ENCODE assay signal across 22 cellular contexts in genomic region chr11:123356539-123356938, GRCh38.
A peak's percentile ranks its signal among the peaks of the same experiment; 100 is the strongest.
DNase-seq lines count a peak whose midpoint lies in the region; ATAC-seq, FAIRE-seq and TF ChIP-seq lines count a peak whose summit lies in the region.
"Had no signal": no experiment of that assay in that cellular context is flagged by ENCODE, and none has a peak within 500 bp of the region (broad histone marks: within the 10 kb centered on the region; RNA-seq: fewer than 3 reads in every experiment).

No MANE protein-coding gene starts in this region.

- no peak overlapping the region for H3K4ac ChIP-seq in mesendoderm (ENCODE audit: low read depth, low read length)

- H3K18ac ChIP-seq in mesendoderm (ENCODE audit: low read length): no peak overlapping the region

- no peak overlapping the region for H3K23ac ChIP-seq in mesendoderm (ENCODE audit: low read length)

- H3K9me3 ChIP-seq in heart left ventricle (no peaks in the 10 kb centered on the region), MM.1S (replicated peaks; ENCODE audit: insufficient read depth, low read length) (no peaks in the 10 kb centered on the region)
- H3K9me3 ChIP-seq: BE2C had no signal

- H3K4me3 Mint-ChIP-seq in activated naive CD4-positive, alpha-beta T cell treated with anti-CD3 and anti-CD28 coated beads, Interleukin-2, amount 50 U/mL, for 24 hours: peak overlapping the region; percentile 57
- no peak overlapping the region for H3K4me3 Mint-ChIP-seq in osteocyte (ENCODE audit: unreplicated experiment)
- H3K4me3 Mint-ChIP-seq: activated B cell treated with CpG ODN at 0.5 μM for 24 hours had no signal

- H3K4me3 ChIP-seq in mesendoderm (ENCODE audit: low read length) (no peak overlapping the region), heart left ventricle (no peak overlapping the region), MM.1S (ENCODE audit: low read length) (no peak overlapping the region)
- H3K4me3 ChIP-seq: dorsolateral prefrontal cortex had no signal

- H4K5ac ChIP-seq in mesendoderm (ENCODE audit: low read length): no peak overlapping the region

- TF ChIP-seq CTCF in osteocyte (IDR thresholded peaks at IDR 0.05) (no peak), heart left ventricle (IDR thresholded peaks at IDR 0.05) (no peak), MM.1S (IDR thresholded peaks at IDR 0.05; ENCODE audit: low read length) (no peak)

- peaks cover 25% of the 10 kb centered on the region for H3K27me3 Mint-ChIP-seq in activated naive CD4-positive, alpha-beta T cell treated with anti-CD3 and anti-CD28 coated beads, Interleukin-2, amount 50 U/mL, for 24 hours
- H3K27me3 Mint-ChIP-seq in osteocyte (ENCODE audit: unreplicated experiment): peaks cover 81% of the 10 kb centered on the region

- H3K79me2 ChIP-seq in mesendoderm (ENCODE audit: control insufficient read depth, insufficient read depth, low read length) (no peaks in the 10 kb centered on the region), MM.1S (ENCODE audit: low read length) (no peaks in the 10 kb centered on the region)
- H3K79me2 ChIP-seq: parathyroid adenoma had no signal

- no peak overlapping the region for H2BK15ac ChIP-seq in mesendoderm (replicated peaks; ENCODE audit: low read depth)

- TF ChIP-seq POLR2A in heart left ventricle (IDR thresholded peaks at IDR 0.05): no peak

- H3K9ac ChIP-seq in mesendoderm (ENCODE audit: low read length): no peak overlapping the region
- H3K9ac ChIP-seq in MM.1S (ENCODE audit: low read length): no peak overlapping the region
- H3K9ac ChIP-seq: parathyroid adenoma had no signal

- peaks cover 8% of the 10 kb centered on the region for H3K27me3 ChIP-seq in mesendoderm (ENCODE audit: insufficient read depth, low read length, poor library complexity)
- H3K27me3 ChIP-seq in heart left ventricle: peaks cover 0 to 31% (median 5%) of the 10 kb centered on the region in 9 donors
- peaks cover 15% of the 10 kb centered on the region; the same call in 1 of the 2 replicates for H3K27me3 ChIP-seq in MM.1S (replicated peaks; ENCODE audit: insufficient read depth, low read length)
- H3K27me3 ChIP-seq: BE2C had no signal

- H3K36me3 Mint-ChIP-seq in activated naive CD4-positive, alpha-beta T cell treated with anti-CD3 and anti-CD28 coated beads, Interleukin-2, amount 50 U/mL, for 24 hours: no peaks in the 10 kb centered on the region
- no peaks in the 10 kb centered on the region for H3K36me3 Mint-ChIP-seq in osteocyte (ENCODE audit: unreplicated experiment)

- peaks cover 3% of the 10 kb centered on the region for H3K4me1 ChIP-seq in mesendoderm (ENCODE audit: control insufficient read depth, low read depth, low read length)
- peaks cover 0 to 17% (median 0%) of the 10 kb centered on the region in 12 donors for H3K4me1 ChIP-seq in heart left ventricle
- H3K4me1 ChIP-seq in MM.1S (ENCODE audit: low read length): no peaks in the 10 kb centered on the region
- H3K4me1 ChIP-seq: parathyroid adenoma had no signal

- peak; percentile 72 for DNase-seq in activated CD4-positive, alpha-beta T cell treated with anti-CD3 and anti-CD28 coated beads for 48 hours
- no peak for DNase-seq in activated CD4-positive, alpha-beta T cell treated with anti-CD3 and anti-CD28 coated beads for 4 hours
- no peak for DNase-seq in HTR-8/SVneo (ENCODE audit: insufficient read length, low spot score)
- DNase-seq in osteocyte (ENCODE audit: extremely low spot score, unreplicated experiment): peak; percentile 40
- DNase-seq in mesendoderm: no peak
- no peak for DNase-seq in heart left ventricle
- no peak for DNase-seq in MM.1S
- DNase-seq: activated B cell treated with CpG ODN at 0.5 μM for 24 hours; aorta; BE2C; dorsolateral prefrontal cortex; GF-D8; left cardiac atrium; MV-4-11; naive thymus-derived CD8-positive, alpha-beta T cell; NCI-H2171 treated with DMSO at 0.1 percent for 48 hours; NCI-H524 treated with DMSO at 0.1 percent for 48 hours had no signal

- no peak overlapping the region for H3K27ac Mint-ChIP-seq in activated naive CD4-positive, alpha-beta T cell treated with anti-CD3 and anti-CD28 coated beads, Interleukin-2, amount 50 U/mL, for 24 hours
- H3K27ac Mint-ChIP-seq in osteocyte (ENCODE audit: unreplicated experiment): no peak overlapping the region
- H3K27ac Mint-ChIP-seq: activated B cell treated with CpG ODN at 0.5 μM for 24 hours; naive thymus-derived CD8-positive, alpha-beta T cell had no signal

- H3K79me1 ChIP-seq in mesendoderm (ENCODE audit: low read length): no peaks in the 10 kb centered on the region

- H2AK5ac ChIP-seq in mesendoderm (ENCODE audit: low read length): no peak overlapping the region

- H3K27ac ChIP-seq in mesendoderm (ENCODE audit: low read depth, low read length) (no peak overlapping the region), heart left ventricle (no peak overlapping the region), MM.1S (ENCODE audit: low read length) (no peak overlapping the region)
- H3K27ac ChIP-seq: dorsolateral prefrontal cortex, parathyroid adenoma had no signal

- no peaks in the 10 kb centered on the region for H3K9me2 ChIP-seq in MM.1S (replicated peaks; ENCODE audit: insufficient read depth, low read length)

- H2BK5ac ChIP-seq in mesendoderm (ENCODE audit: low read length): no peak overlapping the region

- no peak overlapping the region for H2AFZ ChIP-seq in MM.1S (ENCODE audit: low read length)
- H2AFZ ChIP-seq: parathyroid adenoma had no signal

- H3K36me3 ChIP-seq in mesendoderm (ENCODE audit: control insufficient read depth, insufficient read depth, low read length) (no peaks in the 10 kb centered on the region), heart left ventricle (no peaks in the 10 kb centered on the region), MM.1S (replicated peaks; ENCODE audit: insufficient read depth, low read length) (no peaks in the 10 kb centered on the region)
- H3K36me3 ChIP-seq: BE2C had no signal

- no peaks in the 10 kb centered on the region for H3F3A ChIP-seq in MM.1S (ENCODE audit: insufficient read depth, low read length)

- peaks cover 14% of the 10 kb centered on the region for H3K4me1 Mint-ChIP-seq in activated naive CD4-positive, alpha-beta T cell treated with anti-CD3 and anti-CD28 coated beads, Interleukin-2, amount 50 U/mL, for 24 hours
- peaks cover 5% of the 10 kb centered on the region for H3K4me1 Mint-ChIP-seq in osteocyte (ENCODE audit: unreplicated experiment)

- H4K20me1 ChIP-seq in MM.1S (ENCODE audit: insufficient read depth, low read length): no peaks in the 10 kb centered on the region

- ATAC-seq in heart left ventricle: no peak
- ATAC-seq: left cardiac atrium; naive thymus-derived CD8-positive, alpha-beta T cell; sciatic nerve had no signal

- H3K56ac ChIP-seq in mesendoderm (ENCODE audit: low read length): no peak overlapping the region

- FAIRE-seq in HTR-8/SVneo (lab: Jason Lieb, UNC): peak; percentile 42
- FAIRE-seq: A204.1, H1 had no signal

- intact Hi-C loops in heart left ventricle (cut with DNase I): loop anchor here in 5 of 10 donors (2.0 to 5.0 kb wide), 3 partner anchors 52 to 121 kb away; no protein-coding TSS in a partner anchor

- no peak overlapping the region for H2BK120ac ChIP-seq in mesendoderm (ENCODE audit: low read depth, low read length)

- no peaks in the 10 kb centered on the region for H3K9me3 Mint-ChIP-seq in activated naive CD4-positive, alpha-beta T cell treated with anti-CD3 and anti-CD28 coated beads, Interleukin-2, amount 50 U/mL, for 24 hours
- no peaks in the 10 kb centered on the region for H3K9me3 Mint-ChIP-seq in osteocyte (ENCODE audit: unreplicated experiment)
- H3K9me3 Mint-ChIP-seq: activated B cell treated with CpG ODN at 0.5 μM for 24 hours; naive thymus-derived CD8-positive, alpha-beta T cell had no signal

- H3K4me2 ChIP-seq in mesendoderm (ENCODE audit: low read length) (no peak overlapping the region), MM.1S (ENCODE audit: low read depth, low read length) (no peak overlapping the region)

- no CpG with 5 or more reads among the region's 7 CpGs for WGBS in mesendoderm (ENCODE audit: extremely low coverage, insufficient coverage, low lambda C conversion rate)
- 92 to 99% (median 97%) methylated on average over 7 of the region's 7 CpGs for WGBS in heart left ventricle, 4 donors

- H4K8ac ChIP-seq in mesendoderm (ENCODE audit: low read depth, low read length): no peak overlapping the region

Comparison
In these comparisons a context has a peak if more than half of its experiments do, and no peak if none do; other contexts are left out.
1. DNase-seq: peak in activated CD4-positive, alpha-beta T cell treated with anti-CD3 and anti-CD28 coated beads for 48 hours (single experiment) and osteocyte (single experiment); none in activated CD4-positive, alpha-beta T cell treated with anti-CD3 and anti-CD28 coated beads for 4 hours (0 of 2), HTR-8/SVneo (single experiment), mesendoderm (single experiment), heart left ventricle (0 of 5) and MM.1S (single experiment).